In the genomic region with DNA sequence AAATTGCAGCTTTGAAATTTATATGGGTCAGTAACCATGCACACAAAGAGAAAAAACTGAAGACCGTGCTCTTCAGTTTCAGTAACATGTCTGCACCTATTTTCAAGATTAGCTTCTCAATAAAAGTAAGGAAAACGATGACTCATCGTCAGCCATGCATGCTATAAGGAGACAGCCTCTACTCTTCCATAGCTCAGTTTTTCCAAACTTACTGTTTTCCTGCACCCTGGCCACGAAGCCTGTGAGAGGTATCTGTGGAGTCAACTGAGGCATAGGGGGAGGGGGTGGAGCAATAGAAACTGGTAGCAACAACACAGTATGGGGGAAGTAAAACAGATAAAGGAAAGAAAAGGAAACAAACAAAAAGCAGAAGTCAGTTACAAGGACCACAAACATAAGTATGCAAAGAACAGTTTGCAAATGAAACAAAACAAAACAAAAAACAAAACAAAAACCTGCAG, we compare ENCODE assay signal across 1 cellular context.
TF ChIP-seq lines count a peak whose summit lies in the region.

No MANE protein-coding gene starts in this region.

TF ChIP-seq in HEK293, 187 proteins besides CTCF, POLR2A, EP300 and RAD21 (continued from another document):
- TF ChIP-seq, protein P1, sequence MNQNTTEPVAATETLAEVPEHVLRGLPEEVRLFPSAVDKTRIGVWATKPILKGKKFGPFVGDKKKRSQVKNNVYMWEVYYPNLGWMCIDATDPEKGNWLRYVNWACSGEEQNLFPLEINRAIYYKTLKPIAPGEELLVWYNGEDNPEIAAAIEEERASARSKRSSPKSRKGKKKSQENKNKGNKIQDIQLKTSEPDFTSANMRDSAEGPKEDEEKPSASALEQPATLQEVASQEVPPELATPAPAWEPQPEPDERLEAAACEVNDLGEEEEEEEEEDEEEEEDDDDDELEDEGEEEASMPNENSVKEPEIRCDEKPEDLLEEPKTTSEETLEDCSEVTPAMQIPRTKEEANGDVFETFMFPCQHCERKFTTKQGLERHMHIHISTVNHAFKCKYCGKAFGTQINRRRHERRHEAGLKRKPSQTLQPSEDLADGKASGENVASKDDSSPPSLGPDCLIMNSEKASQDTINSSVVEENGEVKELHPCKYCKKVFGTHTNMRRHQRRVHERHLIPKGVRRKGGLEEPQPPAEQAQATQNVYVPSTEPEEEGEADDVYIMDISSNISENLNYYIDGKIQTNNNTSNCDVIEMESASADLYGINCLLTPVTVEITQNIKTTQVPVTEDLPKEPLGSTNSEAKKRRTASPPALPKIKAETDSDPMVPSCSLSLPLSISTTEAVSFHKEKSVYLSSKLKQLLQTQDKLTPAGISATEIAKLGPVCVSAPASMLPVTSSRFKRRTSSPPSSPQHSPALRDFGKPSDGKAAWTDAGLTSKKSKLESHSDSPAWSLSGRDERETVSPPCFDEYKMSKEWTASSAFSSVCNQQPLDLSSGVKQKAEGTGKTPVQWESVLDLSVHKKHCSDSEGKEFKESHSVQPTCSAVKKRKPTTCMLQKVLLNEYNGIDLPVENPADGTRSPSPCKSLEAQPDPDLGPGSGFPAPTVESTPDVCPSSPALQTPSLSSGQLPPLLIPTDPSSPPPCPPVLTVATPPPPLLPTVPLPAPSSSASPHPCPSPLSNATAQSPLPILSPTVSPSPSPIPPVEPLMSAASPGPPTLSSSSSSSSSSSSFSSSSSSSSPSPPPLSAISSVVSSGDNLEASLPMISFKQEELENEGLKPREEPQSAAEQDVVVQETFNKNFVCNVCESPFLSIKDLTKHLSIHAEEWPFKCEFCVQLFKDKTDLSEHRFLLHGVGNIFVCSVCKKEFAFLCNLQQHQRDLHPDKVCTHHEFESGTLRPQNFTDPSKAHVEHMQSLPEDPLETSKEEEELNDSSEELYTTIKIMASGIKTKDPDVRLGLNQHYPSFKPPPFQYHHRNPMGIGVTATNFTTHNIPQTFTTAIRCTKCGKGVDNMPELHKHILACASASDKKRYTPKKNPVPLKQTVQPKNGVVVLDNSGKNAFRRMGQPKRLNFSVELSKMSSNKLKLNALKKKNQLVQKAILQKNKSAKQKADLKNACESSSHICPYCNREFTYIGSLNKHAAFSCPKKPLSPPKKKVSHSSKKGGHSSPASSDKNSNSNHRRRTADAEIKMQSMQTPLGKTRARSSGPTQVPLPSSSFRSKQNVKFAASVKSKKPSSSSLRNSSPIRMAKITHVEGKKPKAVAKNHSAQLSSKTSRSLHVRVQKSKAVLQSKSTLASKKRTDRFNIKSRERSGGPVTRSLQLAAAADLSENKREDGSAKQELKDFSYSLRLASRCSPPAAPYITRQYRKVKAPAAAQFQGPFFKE (tag by site-specific recombination; IDR thresholded peaks at IDR 0.05; ENCODE audit: borderline replicate concordance) = no peak
- TF ChIP-seq ZNF558 (tag by site-specific recombination; IDR thresholded peaks at IDR 0.05) (no peak), ZNF571 (tag by site-specific recombination; IDR thresholded peaks at IDR 0.05) (no peak), ZNF423 (tag by site-specific recombination; IDR thresholded peaks at IDR 0.05) (no peak), SP3 (tag by site-specific recombination; IDR thresholded peaks at IDR 0.05) (0 out of 2 replicates have a peak, but pooled peaks have one; percentile 14), ZNF292 (tag by site-specific recombination; IDR thresholded peaks at IDR 0.05; ENCODE audit: borderline replicate concordance, low read depth) (no peak), KLF9 (tag by site-specific recombination; IDR thresholded peaks at IDR 0.05; ENCODE audit: low read depth) (no peak), ZNF777 (tag by site-specific recombination; IDR thresholded peaks at IDR 0.05; ENCODE audit: borderline replicate concordance) (no peak), ZSCAN30 (tag by site-specific recombination; IDR thresholded peaks at IDR 0.05) (no peak), REPIN1 (tag by site-specific recombination; IDR thresholded peaks at IDR 0.05; ENCODE audit: low read depth) (no peak), KLF1 (tag by site-specific recombination; IDR thresholded peaks at IDR 0.05) (no peak), ZNF530 (tag by site-specific recombination; IDR thresholded peaks at IDR 0.05; ENCODE audit: low read depth) (no peak), ZNF629 (tag by site-specific recombination; IDR thresholded peaks at IDR 0.05) (no peak; the same call in 1 of the 2 replicates), KLF7 (tag by site-specific recombination; IDR thresholded peaks at IDR 0.05; ENCODE audit: borderline replicate concordance) (no peak), ZNF549 (tag by site-specific recombination; IDR thresholded peaks at IDR 0.05) (peak; percentile 95), ZNF654 (tag by site-specific recombination; IDR thresholded peaks at IDR 0.05; ENCODE audit: low read depth) (no peak), ZNF2 (tag by site-specific recombination; IDR thresholded peaks at IDR 0.05) (0 out of 2 replicates have a peak, but pooled peaks have one; percentile 25), BCL11A (tag by site-specific recombination; IDR thresholded peaks at IDR 0.05; ENCODE audit: low read depth) (no peak), RBAK (tag by site-specific recombination; IDR thresholded peaks at IDR 0.05) (no peak), HOXC10 (CRISPR knock-in tag; IDR thresholded peaks at IDR 0.05) (no peak), ZBTB48 (tag by site-specific recombination; IDR thresholded peaks at IDR 0.05) (no peak), ZFP69B (tag by site-specific recombination; IDR thresholded peaks at IDR 0.05) (no peak), ZNF19 (tag by site-specific recombination; IDR thresholded peaks at IDR 0.05; ENCODE audit: low read depth) (no peak), PRDM6 (tag by site-specific recombination; IDR thresholded peaks at IDR 0.05) (peak; percentile 64)
- TF ChIP-seq, protein P2, sequence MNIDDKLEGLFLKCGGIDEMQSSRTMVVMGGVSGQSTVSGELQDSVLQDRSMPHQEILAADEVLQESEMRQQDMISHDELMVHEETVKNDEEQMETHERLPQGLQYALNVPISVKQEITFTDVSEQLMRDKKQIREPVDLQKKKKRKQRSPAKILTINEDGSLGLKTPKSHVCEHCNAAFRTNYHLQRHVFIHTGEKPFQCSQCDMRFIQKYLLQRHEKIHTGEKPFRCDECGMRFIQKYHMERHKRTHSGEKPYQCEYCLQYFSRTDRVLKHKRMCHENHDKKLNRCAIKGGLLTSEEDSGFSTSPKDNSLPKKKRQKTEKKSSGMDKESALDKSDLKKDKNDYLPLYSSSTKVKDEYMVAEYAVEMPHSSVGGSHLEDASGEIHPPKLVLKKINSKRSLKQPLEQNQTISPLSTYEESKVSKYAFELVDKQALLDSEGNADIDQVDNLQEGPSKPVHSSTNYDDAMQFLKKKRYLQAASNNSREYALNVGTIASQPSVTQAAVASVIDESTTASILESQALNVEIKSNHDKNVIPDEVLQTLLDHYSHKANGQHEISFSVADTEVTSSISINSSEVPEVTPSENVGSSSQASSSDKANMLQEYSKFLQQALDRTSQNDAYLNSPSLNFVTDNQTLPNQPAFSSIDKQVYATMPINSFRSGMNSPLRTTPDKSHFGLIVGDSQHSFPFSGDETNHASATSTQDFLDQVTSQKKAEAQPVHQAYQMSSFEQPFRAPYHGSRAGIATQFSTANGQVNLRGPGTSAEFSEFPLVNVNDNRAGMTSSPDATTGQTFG (tag by site-specific recombination; IDR thresholded peaks at IDR 0.05; ENCODE audit: borderline replicate concordance) = no peak
- TF ChIP-seq, protein P3, sequence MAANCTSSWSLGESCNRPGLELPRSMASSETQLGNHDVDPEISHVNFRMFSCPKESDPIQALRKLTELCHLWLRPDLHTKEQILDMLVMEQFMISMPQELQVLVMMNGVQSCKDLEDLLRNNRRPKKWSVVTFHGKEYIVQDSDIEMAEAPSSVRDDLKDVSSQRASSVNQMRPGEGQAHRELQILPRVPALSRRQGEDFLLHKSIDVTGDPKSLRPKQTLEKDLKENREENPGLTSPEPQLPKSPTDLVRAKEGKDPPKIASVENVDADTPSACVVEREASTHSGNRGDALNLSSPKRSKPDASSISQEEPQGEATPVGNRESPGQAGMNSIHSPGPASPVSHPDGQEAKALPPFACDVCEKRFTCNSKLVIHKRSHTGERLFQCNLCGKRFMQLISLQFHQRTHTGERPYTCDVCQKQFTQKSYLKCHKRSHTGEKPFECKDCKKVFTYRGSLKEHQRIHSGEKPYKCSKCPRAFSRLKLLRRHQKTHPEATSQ (tag by site-specific recombination; IDR thresholded peaks at IDR 0.05) = no peak
- TF ChIP-seq, protein P4, sequence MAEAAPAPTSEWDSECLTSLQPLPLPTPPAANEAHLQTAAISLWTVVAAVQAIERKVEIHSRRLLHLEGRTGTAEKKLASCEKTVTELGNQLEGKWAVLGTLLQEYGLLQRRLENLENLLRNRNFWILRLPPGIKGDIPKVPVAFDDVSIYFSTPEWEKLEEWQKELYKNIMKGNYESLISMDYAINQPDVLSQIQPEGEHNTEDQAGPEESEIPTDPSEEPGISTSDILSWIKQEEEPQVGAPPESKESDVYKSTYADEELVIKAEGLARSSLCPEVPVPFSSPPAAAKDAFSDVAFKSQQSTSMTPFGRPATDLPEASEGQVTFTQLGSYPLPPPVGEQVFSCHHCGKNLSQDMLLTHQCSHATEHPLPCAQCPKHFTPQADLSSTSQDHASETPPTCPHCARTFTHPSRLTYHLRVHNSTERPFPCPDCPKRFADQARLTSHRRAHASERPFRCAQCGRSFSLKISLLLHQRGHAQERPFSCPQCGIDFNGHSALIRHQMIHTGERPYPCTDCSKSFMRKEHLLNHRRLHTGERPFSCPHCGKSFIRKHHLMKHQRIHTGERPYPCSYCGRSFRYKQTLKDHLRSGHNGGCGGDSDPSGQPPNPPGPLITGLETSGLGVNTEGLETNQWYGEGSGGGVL (tag by site-specific recombination; IDR thresholded peaks at IDR 0.05) = no peak
- TF ChIP-seq, protein P5, sequence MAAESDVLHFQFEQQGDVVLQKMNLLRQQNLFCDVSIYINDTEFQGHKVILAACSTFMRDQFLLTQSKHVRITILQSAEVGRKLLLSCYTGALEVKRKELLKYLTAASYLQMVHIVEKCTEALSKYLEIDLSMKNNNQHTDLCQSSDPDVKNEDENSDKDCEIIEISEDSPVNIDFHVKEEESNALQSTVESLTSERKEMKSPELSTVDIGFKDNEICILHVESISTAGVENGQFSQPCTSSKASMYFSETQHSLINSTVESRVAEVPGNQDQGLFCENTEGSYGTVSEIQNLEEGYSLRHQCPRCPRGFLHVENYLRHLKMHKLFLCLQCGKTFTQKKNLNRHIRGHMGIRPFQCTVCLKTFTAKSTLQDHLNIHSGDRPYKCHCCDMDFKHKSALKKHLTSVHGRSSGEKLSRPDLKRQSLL (tag by site-specific recombination; IDR thresholded peaks at IDR 0.05) = no peak
- TF ChIP-seq, protein P6, sequence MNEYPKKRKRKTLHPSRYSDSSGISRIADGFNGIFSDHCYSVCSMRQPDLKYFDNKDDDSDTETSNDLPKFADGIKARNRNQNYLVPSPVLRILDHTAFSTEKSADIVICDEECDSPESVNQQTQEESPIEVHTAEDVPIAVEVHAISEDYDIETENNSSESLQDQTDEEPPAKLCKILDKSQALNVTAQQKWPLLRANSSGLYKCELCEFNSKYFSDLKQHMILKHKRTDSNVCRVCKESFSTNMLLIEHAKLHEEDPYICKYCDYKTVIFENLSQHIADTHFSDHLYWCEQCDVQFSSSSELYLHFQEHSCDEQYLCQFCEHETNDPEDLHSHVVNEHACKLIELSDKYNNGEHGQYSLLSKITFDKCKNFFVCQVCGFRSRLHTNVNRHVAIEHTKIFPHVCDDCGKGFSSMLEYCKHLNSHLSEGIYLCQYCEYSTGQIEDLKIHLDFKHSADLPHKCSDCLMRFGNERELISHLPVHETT (tag by site-specific recombination; IDR thresholded peaks at IDR 0.05) = 0 out of 2 replicates have a peak, but pooled peaks have one; percentile 14
- TF ChIP-seq, protein P7, sequence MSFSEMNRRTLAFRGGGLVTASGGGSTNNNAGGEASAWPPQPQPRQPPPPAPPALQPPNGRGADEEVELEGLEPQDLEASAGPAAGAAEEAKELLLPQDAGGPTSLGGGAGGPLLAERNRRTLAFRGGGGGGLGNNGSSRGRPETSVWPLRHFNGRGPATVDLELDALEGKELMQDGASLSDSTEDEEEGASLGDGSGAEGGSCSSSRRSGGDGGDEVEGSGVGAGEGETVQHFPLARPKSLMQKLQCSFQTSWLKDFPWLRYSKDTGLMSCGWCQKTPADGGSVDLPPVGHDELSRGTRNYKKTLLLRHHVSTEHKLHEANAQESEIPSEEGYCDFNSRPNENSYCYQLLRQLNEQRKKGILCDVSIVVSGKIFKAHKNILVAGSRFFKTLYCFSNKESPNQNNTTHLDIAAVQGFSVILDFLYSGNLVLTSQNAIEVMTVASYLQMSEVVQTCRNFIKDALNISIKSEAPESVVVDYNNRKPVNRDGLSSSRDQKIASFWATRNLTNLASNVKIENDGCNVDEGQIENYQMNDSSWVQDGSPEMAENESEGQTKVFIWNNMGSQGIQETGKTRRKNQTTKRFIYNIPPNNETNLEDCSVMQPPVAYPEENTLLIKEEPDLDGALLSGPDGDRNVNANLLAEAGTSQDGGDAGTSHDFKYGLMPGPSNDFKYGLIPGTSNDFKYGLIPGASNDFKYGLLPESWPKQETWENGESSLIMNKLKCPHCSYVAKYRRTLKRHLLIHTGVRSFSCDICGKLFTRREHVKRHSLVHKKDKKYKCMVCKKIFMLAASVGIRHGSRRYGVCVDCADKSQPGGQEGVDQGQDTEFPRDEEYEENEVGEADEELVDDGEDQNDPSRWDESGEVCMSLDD (tag by site-specific recombination; IDR thresholded peaks at IDR 0.05) = no peak
